Comparison of ENCODE assay signal across 2 cellular contexts in the genomic region with DNA sequence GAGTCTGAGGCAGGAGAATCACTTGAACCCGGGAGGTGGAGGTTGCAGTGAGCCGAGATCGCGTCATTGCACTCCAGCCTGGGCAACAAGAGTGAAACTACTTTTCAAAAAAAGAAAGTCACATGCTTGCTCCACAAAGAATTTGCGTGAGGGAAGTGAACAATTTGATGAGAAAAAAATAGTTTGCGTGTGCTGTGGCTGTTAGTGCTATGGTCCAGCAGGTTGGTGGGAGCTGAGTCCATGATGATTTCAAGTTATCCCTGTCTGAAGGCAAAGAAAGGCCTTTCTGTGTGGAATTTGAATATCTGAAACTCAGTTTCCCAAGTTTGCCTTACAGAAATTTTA.
TF ChIP-seq lines count a peak whose summit lies in the region.

No MANE protein-coding gene starts in this region.

TF ChIP-seq in SK-N-SH, 30 proteins besides CTCF, POLR2A, EP300 and RAD21 (continued from another document):
- TF ChIP-seq NFIC (IDR thresholded peaks at IDR 0.05; ENCODE audit: borderline replicate concordance) (no peak), TAF1 (IDR thresholded peaks at IDR 0.05; ENCODE audit: borderline replicate concordance, low read depth, low read length) (no peak), RFX5 (IDR thresholded peaks at IDR 0.05; ENCODE audit: low read length) (no peak), SMC3 (IDR thresholded peaks at IDR 0.05; ENCODE audit: low read depth, low read length) (no peak)
- TF ChIP-seq, protein P1, sequence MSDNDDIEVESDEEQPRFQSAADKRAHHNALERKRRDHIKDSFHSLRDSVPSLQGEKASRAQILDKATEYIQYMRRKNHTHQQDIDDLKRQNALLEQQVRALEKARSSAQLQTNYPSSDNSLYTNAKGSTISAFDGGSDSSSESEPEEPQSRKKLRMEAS (IDR thresholded peaks at IDR 0.05; ENCODE audit: low read depth), result no peak
TF ChIP-seq in SK-N-SH: peak in this region for 0.

TF ChIP-seq in SK-N-SH treated with all-trans-retinoic acid at 6 μM for 48 hours, 23 proteins besides CTCF, POLR2A, EP300 and RAD21 (continued from another document):
- TF ChIP-seq, protein P2, sequence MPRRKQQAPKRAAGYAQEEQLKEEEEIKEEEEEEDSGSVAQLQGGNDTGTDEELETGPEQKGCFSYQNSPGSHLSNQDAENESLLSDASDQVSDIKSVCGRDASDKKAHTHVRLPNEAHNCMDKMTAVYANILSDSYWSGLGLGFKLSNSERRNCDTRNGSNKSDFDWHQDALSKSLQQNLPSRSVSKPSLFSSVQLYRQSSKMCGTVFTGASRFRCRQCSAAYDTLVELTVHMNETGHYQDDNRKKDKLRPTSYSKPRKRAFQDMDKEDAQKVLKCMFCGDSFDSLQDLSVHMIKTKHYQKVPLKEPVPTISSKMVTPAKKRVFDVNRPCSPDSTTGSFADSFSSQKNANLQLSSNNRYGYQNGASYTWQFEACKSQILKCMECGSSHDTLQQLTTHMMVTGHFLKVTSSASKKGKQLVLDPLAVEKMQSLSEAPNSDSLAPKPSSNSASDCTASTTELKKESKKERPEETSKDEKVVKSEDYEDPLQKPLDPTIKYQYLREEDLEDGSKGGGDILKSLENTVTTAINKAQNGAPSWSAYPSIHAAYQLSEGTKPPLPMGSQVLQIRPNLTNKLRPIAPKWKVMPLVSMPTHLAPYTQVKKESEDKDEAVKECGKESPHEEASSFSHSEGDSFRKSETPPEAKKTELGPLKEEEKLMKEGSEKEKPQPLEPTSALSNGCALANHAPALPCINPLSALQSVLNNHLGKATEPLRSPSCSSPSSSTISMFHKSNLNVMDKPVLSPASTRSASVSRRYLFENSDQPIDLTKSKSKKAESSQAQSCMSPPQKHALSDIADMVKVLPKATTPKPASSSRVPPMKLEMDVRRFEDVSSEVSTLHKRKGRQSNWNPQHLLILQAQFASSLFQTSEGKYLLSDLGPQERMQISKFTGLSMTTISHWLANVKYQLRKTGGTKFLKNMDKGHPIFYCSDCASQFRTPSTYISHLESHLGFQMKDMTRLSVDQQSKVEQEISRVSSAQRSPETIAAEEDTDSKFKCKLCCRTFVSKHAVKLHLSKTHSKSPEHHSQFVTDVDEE (CRISPR knock-in tag; IDR thresholded peaks at IDR 0.05), result no peak
- no peak for TF ChIP-seq ZNF8 (CRISPR knock-in tag; IDR thresholded peaks at IDR 0.05)
- no peak for TF ChIP-seq TOX (CRISPR knock-in tag; IDR thresholded peaks at IDR 0.05; ENCODE audit: borderline replicate concordance)
- TF ChIP-seq, protein P3, sequence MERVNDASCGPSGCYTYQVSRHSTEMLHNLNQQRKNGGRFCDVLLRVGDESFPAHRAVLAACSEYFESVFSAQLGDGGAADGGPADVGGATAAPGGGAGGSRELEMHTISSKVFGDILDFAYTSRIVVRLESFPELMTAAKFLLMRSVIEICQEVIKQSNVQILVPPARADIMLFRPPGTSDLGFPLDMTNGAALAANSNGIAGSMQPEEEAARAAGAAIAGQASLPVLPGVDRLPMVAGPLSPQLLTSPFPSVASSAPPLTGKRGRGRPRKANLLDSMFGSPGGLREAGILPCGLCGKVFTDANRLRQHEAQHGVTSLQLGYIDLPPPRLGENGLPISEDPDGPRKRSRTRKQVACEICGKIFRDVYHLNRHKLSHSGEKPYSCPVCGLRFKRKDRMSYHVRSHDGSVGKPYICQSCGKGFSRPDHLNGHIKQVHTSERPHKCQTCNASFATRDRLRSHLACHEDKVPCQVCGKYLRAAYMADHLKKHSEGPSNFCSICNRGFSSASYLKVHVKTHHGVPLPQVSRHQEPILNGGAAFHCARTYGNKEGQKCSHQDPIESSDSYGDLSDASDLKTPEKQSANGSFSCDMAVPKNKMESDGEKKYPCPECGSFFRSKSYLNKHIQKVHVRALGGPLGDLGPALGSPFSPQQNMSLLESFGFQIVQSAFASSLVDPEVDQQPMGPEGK (CRISPR knock-in tag; IDR thresholded peaks at IDR 0.05; ENCODE audit: borderline replicate concordance), result no peak
- TF ChIP-seq, protein P4, sequence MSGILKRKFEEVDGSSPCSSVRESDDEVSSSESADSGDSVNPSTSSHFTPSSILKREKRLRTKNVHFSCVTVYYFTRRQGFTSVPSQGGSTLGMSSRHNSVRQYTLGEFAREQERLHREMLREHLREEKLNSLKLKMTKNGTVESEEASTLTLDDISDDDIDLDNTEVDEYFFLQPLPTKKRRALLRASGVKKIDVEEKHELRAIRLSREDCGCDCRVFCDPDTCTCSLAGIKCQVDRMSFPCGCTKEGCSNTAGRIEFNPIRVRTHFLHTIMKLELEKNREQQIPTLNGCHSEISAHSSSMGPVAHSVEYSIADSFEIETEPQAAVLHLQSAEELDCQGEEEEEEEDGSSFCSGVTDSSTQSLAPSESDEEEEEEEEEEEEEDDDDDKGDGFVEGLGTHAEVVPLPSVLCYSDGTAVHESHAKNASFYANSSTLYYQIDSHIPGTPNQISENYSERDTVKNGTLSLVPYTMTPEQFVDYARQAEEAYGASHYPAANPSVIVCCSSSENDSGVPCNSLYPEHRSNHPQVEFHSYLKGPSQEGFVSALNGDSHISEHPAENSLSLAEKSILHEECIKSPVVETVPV (CRISPR knock-in tag; IDR thresholded peaks at IDR 0.05), result no peak
- no peak for TF ChIP-seq SNAI2 (CRISPR knock-in tag; IDR thresholded peaks at IDR 0.05)
- no peak for TF ChIP-seq ESRRG (CRISPR knock-in tag; IDR thresholded peaks at IDR 0.05)
- no peak for TF ChIP-seq OSR1 (CRISPR knock-in tag; IDR thresholded peaks at IDR 0.05)
- TF ChIP-seq ARNTL (CRISPR knock-in tag; IDR thresholded peaks at IDR 0.05; ENCODE audit: borderline replicate concordance, low read depth), result no peak
- no peak for TF ChIP-seq TCF4 (CRISPR knock-in tag; IDR thresholded peaks at IDR 0.05; ENCODE audit: borderline replicate concordance)
- TF ChIP-seq ZNF70 (CRISPR knock-in tag; IDR thresholded peaks at IDR 0.05), result no peak
- TF ChIP-seq PPARA (CRISPR knock-in tag; IDR thresholded peaks at IDR 0.05; ENCODE audit: borderline replicate concordance), result no peak
- TF ChIP-seq ZNF565 (CRISPR knock-in tag; conservative IDR thresholded peaks at IDR 0.05; ENCODE audit: low read depth), result no peak
- TF ChIP-seq CSDC2 (CRISPR knock-in tag; IDR thresholded peaks at IDR 0.05), result no peak
TF ChIP-seq in SK-N-SH treated with all-trans-retinoic acid at 6 μM for 48 hours: peak in this region for 0.
